In the genomic region with DNA sequence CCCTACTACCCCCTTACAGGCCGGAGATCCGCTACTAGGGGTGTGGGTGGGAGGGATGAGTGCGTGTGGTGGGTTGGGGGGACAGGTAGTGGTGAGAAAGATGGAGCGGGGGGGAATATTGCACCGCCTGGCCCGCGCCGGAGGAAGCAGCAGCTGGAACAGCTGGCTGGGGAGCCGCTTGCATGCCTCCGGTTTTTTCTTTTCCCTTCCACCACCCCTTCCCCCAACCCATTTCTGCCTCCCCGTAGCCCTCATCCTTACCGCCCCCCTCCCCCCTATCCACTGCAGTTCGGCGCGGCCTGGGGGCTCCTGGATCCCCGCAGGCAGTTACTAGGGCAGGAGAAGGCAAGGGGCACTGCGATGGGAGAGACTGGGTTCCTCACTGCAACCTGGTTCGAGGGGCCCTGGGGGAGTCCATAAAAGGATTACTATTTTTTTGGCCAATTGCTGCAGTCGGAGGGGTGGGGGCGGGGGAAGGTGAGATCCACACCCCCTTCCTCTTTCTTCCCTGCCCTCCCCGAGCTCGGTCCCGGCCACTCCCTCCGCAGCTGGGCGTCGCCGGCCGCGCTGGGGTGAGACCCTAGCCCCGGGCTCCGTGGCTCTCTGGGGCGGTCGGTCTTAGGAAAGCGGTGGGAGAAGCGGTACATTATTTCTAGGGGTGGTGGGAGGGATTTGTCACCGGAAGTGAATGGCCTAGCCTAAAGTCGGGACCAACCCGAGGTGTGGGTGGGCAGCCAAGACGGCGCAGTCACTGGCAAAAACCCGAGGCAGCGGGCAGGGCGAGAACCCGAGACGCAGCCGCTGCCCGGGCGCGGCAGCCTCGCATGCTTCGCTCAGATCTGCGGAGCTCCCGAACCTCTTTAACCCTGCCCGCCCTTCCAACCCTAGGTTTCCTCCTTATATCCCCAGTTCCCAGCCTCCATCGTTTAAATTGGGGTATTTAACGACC, we compare ENCODE assay signal across 8 cellular contexts. TPM values are rescaled to one million over a fixed set of nuclear protein-coding genes. Genes with fewer than 3 reads are reported as not detected.
A peak's percentile ranks its signal among the peaks of the same experiment; 100 is the strongest.
DNase-seq lines count a peak whose midpoint lies in the region; ATAC-seq, FAIRE-seq and TF ChIP-seq lines count a peak whose summit lies in the region.

No MANE protein-coding gene starts in this region.

- peaks cover 18% of the 10 kb centered on the region for H3K36me3 Mint-ChIP-seq in CD8-positive, alpha-beta T cell
- peaks cover 11% of the 10 kb centered on the region for H3K36me3 Mint-ChIP-seq in activated CD8-positive, alpha-beta memory T cell treated with anti-CD3 and anti-CD28 coated beads, Interleukin-2, amount 10 ng/mL, durations not matched to agents 7 days and 5 days

- H3K56ac ChIP-seq in H1 (replicated peaks; ENCODE audit: insufficient read length, low read depth, low read length), result peak overlapping the region; percentile 87
- peak overlapping the region; percentile 95 for H3K56ac ChIP-seq in mesendoderm (ENCODE audit: low read length)

- intact Hi-C loops in CD8-positive, alpha-beta T cell (cut with DNase I, micrococcal nuclease), result loop anchor here (1.0 to 5.0 kb wide), 12 partner anchors 20 to 681 kb away; partner anchors contain the start of genes CNPY3 (in 2 of the 2), RPL7L1 (in 2 of the 2), ABCC10 (in 1 of the 2) and BICRAL (in 1 of the 2)

- H3K9ac ChIP-seq in H1 (replicated peaks in 1 of 4; ENCODE audit: extremely low read depth in 1 of 4, low read depth in 3 of 4, low read length in 3 of 4) (peak overlapping the region; percentile 77 to 93 (median 85)), mesendoderm (ENCODE audit: low read length) (peak overlapping the region; percentile 89)

- H3K36me3 ChIP-seq in CD8-positive, alpha-beta T cell (ENCODE audit: insufficient read depth, low read length), result no peaks in the 10 kb centered on the region
- H3K36me3 ChIP-seq in H1 (ENCODE audit: control insufficient read depth in 2 of 4, insufficient read depth in 4 of 4, low read length in 3 of 4) (no peaks in the 10 kb centered on the region), mesendoderm (ENCODE audit: control insufficient read depth, insufficient read depth, low read length) (no peaks in the 10 kb centered on the region)

- peak overlapping the region; percentile 89 for H2BK5ac ChIP-seq in H1 (ENCODE audit: low read depth, low read length)
- peak overlapping the region; percentile 80 for H2BK5ac ChIP-seq in mesendoderm (ENCODE audit: low read length)

- FAIRE-seq in H1 (lab: Jason Lieb, UNC), result no peak

- TF ChIP-seq POLR2A in H1 (IDR thresholded peaks at IDR 0.05; ENCODE audit: control extremely low read depth in 1 of 2, low read depth in 2 of 2, low read length in 2 of 2), result peak in 1 of 2 experiments; percentile 85; a peak in 2 of 3 replicates

- H3K18ac ChIP-seq in H1 (ENCODE audit: extremely low read depth, low read length) (peak overlapping the region; percentile 72), mesendoderm (ENCODE audit: low read length) (peak overlapping the region; percentile 91)

- H3K23ac ChIP-seq in H1 (ENCODE audit: insufficient read length), result no peak overlapping the region
- peak overlapping the region; percentile 0 for H3K23ac ChIP-seq in mesendoderm (ENCODE audit: low read length)

- H4K5ac ChIP-seq in H1 (ENCODE audit: insufficient read length, low read depth, low read length) (peak overlapping the region; percentile 67), mesendoderm (ENCODE audit: low read length) (no peak overlapping the region)

- 4% methylated on average over 41 of the region's 56 CpGs; no CpG with 5 or more reads in 1 of the 2 experiments for WGBS in H1 (ENCODE audit: extremely low coverage in 1 of 2, insufficient coverage in 1 of 2, insufficient read length in 1 of 2, insufficient replicate concordance in 2 of 2, low coverage in 1 of 2, low lambda C conversion rate in 2 of 2, missing lambda C conversion rate in 1 of 2), 2 experiments
- no CpG with 5 or more reads among the region's 56 CpGs for WGBS in mesendoderm (ENCODE audit: extremely low coverage, insufficient coverage, low lambda C conversion rate)

- H2BK15ac ChIP-seq in H1 (ENCODE audit: low read length) (no peak overlapping the region), mesendoderm (replicated peaks; ENCODE audit: low read depth) (no peak overlapping the region)

- no peaks in the 10 kb centered on the region for H3K27me3 ChIP-seq in CD8-positive, alpha-beta T cell (ENCODE audit: insufficient read depth, low read length)
- H3K27me3 ChIP-seq in H1 (replicated peaks in 1 of 4; ENCODE audit: control insufficient read depth in 3 of 4, extremely low read depth in 1 of 4, insufficient read depth in 3 of 4, low read length in 3 of 4), result no peaks in the 10 kb centered on the region
- H3K27me3 ChIP-seq in mesendoderm (ENCODE audit: insufficient read depth, low read length, poor library complexity), result no peaks in the 10 kb centered on the region

- no peaks in the 10 kb centered on the region for H3K27me3 Mint-ChIP-seq in CD8-positive, alpha-beta T cell (ENCODE audit: low read depth)
- H3K27me3 Mint-ChIP-seq in activated CD8-positive, alpha-beta memory T cell treated with anti-CD3 and anti-CD28 coated beads, Interleukin-2, amount 10 ng/mL, durations not matched to agents 7 days and 5 days, result no peaks in the 10 kb centered on the region

- no peak overlapping the region for H3K14ac ChIP-seq in H1 (ENCODE audit: insufficient read length)

- no peak for TF ChIP-seq CTCF in CD8-positive, alpha-beta T cell (IDR thresholded peaks at IDR 0.05)
- no peak for TF ChIP-seq CTCF in H1 (IDR thresholded peaks at IDR 0.05; ENCODE audit: control extremely low read depth in 1 of 3, insufficient read depth in 1 of 3, low read depth in 1 of 3, low read length in 3 of 3)

- POLR2A ChIA-PET in CD8-positive, alpha-beta T cell (lab: Charles Lee), result interaction anchor here (0.7 to 7.9 kb wide), 23 partner anchors 12 to 307 kb away, joined by 3 to 372 read pairs (median 7); partner anchors contain the start of genes BICRAL, CNPY3, CUL7 and RPL7L1
- POLR2A ChIA-PET in H1 (lab: Charles Lee; ENCODE audit: partially characterized antibody), result interaction anchor here (0.9 to 17.0 kb wide), 18 partner anchors 10 to 299 kb away, joined by 3 to 277 read pairs (median 6); partner anchors contain the start of genes BICRAL, CNPY3, GNMT and PRPH2

- H2BK20ac ChIP-seq in H1 (ENCODE audit: low read length), result no peak overlapping the region

- no peak for TF ChIP-seq EP300 in H1 (IDR thresholded peaks at IDR 0.05; ENCODE audit: borderline replicate concordance in 1 of 2, low read depth in 2 of 2, low read length in 2 of 2)

- H2BK120ac ChIP-seq in H1 (replicated peaks; ENCODE audit: low read depth, low read length), result peak overlapping the region; percentile 47
- peak overlapping the region; percentile 86 for H2BK120ac ChIP-seq in mesendoderm (ENCODE audit: low read depth, low read length)

- H4K8ac ChIP-seq in H1 (ENCODE audit: extremely low read depth, insufficient read depth, low read length) (peak overlapping the region; percentile 83), mesendoderm (ENCODE audit: low read depth, low read length) (peak overlapping the region; percentile 59)

- peaks cover 13% of the 10 kb centered on the region for H3K23me2 ChIP-seq in H1 (ENCODE audit: low read depth, low read length)

- H2AK5ac ChIP-seq in H1 (ENCODE audit: low read depth, low read length) (no peak overlapping the region), mesendoderm (ENCODE audit: low read length) (no peak overlapping the region)

- H3K4me1 Mint-ChIP-seq in CD8-positive, alpha-beta T cell (ENCODE audit: low read depth), result peaks cover 32% of the 10 kb centered on the region
- H3K4me1 Mint-ChIP-seq in activated CD8-positive, alpha-beta memory T cell treated with anti-CD3 and anti-CD28 coated beads, Interleukin-2, amount 10 ng/mL, durations not matched to agents 7 days and 5 days, result peaks cover 34% of the 10 kb centered on the region

- H2BK12ac ChIP-seq in H1 (ENCODE audit: low read depth, low read length), result 0 out of 2 replicates have a peak overlapping the region, but pooled peaks have one; percentile 33

- H3K27ac ChIP-seq in CD8-positive, alpha-beta T cell (ENCODE audit: low read depth, low read length), result peak overlapping the region; percentile 86
- peak overlapping the region; percentile 68 for H3K27ac ChIP-seq in H1 (ENCODE audit: low read depth, low read length)
- H3K27ac ChIP-seq in mesendoderm (ENCODE audit: low read depth, low read length), result peak overlapping the region; percentile 99

- peak overlapping the region; percentile 99 for H3K4ac ChIP-seq in H1 (replicated peaks; ENCODE audit: insufficient read length, low read depth, low read length)
- peak overlapping the region; percentile 92 for H3K4ac ChIP-seq in mesendoderm (ENCODE audit: low read depth, low read length)

- peak overlapping the region; percentile 81 to 88 for H3K4me2 ChIP-seq in H1 (ENCODE audit: insufficient read depth in 1 of 2, low read depth in 2 of 2, low read length in 2 of 2)
- H3K4me2 ChIP-seq in mesendoderm (ENCODE audit: low read length), result peak overlapping the region; percentile 98

- peak overlapping the region; percentile 28; the same call in 1 of the 2 replicates for H2AFZ ChIP-seq in H1 (ENCODE audit: low read length)

- H3K4me3 Mint-ChIP-seq in CD8-positive, alpha-beta T cell, result peak overlapping the region; percentile 100
- H3K4me3 Mint-ChIP-seq in activated CD8-positive, alpha-beta memory T cell treated with anti-CD3 and anti-CD28 coated beads, Interleukin-2, amount 10 ng/mL, durations not matched to agents 7 days and 5 days, result peak overlapping the region; percentile 91

- ATAC-seq in CD8-positive, alpha-beta T cell, result peak; percentile 36
- peak; percentile 68 for ATAC-seq in GM19463 (IDR thresholded peaks at IDR 0.05; ENCODE audit: unreplicated experiment)
- peak; percentile 65 for ATAC-seq in activated CD8-positive, alpha-beta memory T cell treated with anti-CD3 and anti-CD28 coated beads, Interleukin-2, amount 10 ng/mL, durations not matched to agents 7 days and 5 days

- H3K79me1 ChIP-seq in H1 (ENCODE audit: low read depth, low read length), result peaks cover 8% of the 10 kb centered on the region; the same call in 1 of the 2 replicates
- peaks cover 9% of the 10 kb centered on the region for H3K79me1 ChIP-seq in mesendoderm (ENCODE audit: low read length)

- H3K9me3 Mint-ChIP-seq in CD8-positive, alpha-beta T cell, result peaks cover 12% of the 10 kb centered on the region
- H3K9me3 Mint-ChIP-seq in activated CD8-positive, alpha-beta memory T cell treated with anti-CD3 and anti-CD28 coated beads, Interleukin-2, amount 10 ng/mL, durations not matched to agents 7 days and 5 days (ENCODE audit: low read depth), result no peaks in the 10 kb centered on the region

- peaks cover 5 to 6% of the 10 kb centered on the region in 2 experiments for H4K20me1 ChIP-seq in H1 (replicated peaks in 1 of 2; ENCODE audit: control insufficient read depth in 1 of 2, insufficient read depth in 2 of 2, low read length in 2 of 2)

- CTCF ChIA-PET in CD8-positive, alpha-beta T cell (lab: Charles Lee), result interaction anchor here (1.0 to 7.8 kb wide), 7 partner anchors 17 to 133 kb away, joined by 3 to 50 read pairs (median 5); partner anchors contain the start of genes BICRAL and RPL7L1
- CTCF ChIA-PET in activated CD8-positive, alpha-beta memory T cell treated with anti-CD3 and anti-CD28 coated beads, Interleukin-2, amount 10 ng/mL, durations not matched to agents 7 days and 5 days (lab: Charles Lee), result interaction anchor here (0.7 to 6.1 kb wide), 11 partner anchors 16 to 135 kb away, joined by 3 to 42 read pairs (median 4); no protein-coding TSS in a partner anchor
- CTCF ChIA-PET in H1 (lab: Charles Lee; ENCODE audit: partially characterized antibody), result interaction anchor here (0.7 to 1.8 kb wide), 3 partner anchors 32 to 131 kb away, joined by 4 to 5 read pairs (median 4); no protein-coding TSS in a partner anchor

- H3K4me3 ChIP-seq in CD8-positive, alpha-beta T cell (ENCODE audit: low read depth, low read length), result peak overlapping the region; percentile 84
- H3K4me3 ChIP-seq in H1 (ENCODE audit: extremely low read depth in 1 of 4, insufficient read depth in 2 of 4, low read depth in 3 of 4, low read length in 4 of 4), result peak overlapping the region; percentile 66 to 99 (median 84)
- peak overlapping the region; percentile 82 for H3K4me3 ChIP-seq in mesendoderm (ENCODE audit: low read length)

- peak; percentile 74 to 91 (median 76) for DNase-seq in CD8-positive, alpha-beta T cell
- peak; percentile 90 for DNase-seq in HS-27A (ENCODE audit: low read depth)
- peak; percentile 72 for DNase-seq in NOMO-1 treated with dmso at 0.1 percent for 144 hours (lab: John Stamatoyannopoulos, UW; ENCODE audit: unreplicated experiment)
- peak; percentile 90 for DNase-seq in activated CD8-positive, alpha-beta memory T cell treated with anti-CD3 and anti-CD28 coated beads, Interleukin-2, amount 10 ng/mL, durations not matched to agents 7 days and 5 days
- peak; percentile 86 for DNase-seq in H1 (ENCODE audit: low read depth in 1 of 2, low spot score in 2 of 2)
- peak; percentile 98 for DNase-seq in mesendoderm
- DNase-seq in stimulated activated CD8-positive, alpha-beta memory T cell treated with anti-CD3 and anti-CD28 coated beads, Interleukin-12 subunit alpha, Interleukin-12 subunit beta, amount 100 ng/mL, for 24 hours (ENCODE audit: extremely low read depth), result peak; percentile 57

- peak overlapping the region; percentile 100 for H3K27ac Mint-ChIP-seq in CD8-positive, alpha-beta T cell
- H3K27ac Mint-ChIP-seq in activated CD8-positive, alpha-beta memory T cell treated with anti-CD3 and anti-CD28 coated beads, Interleukin-2, amount 10 ng/mL, durations not matched to agents 7 days and 5 days, result peak overlapping the region; percentile 100

- peak overlapping the region; percentile 92 for H4K91ac ChIP-seq in H1 (replicated peaks; ENCODE audit: insufficient read length, low read length)

- TF ChIP-seq RAD21 in H1 (IDR thresholded peaks at IDR 0.05 in 1 of 2, conservative IDR thresholded peaks at IDR 0.05 in 1 of 2; ENCODE audit: low read depth in 2 of 2, low read length in 2 of 2), result no peak

- peaks cover 36% of the 10 kb centered on the region for H3K4me1 ChIP-seq in CD8-positive, alpha-beta T cell (ENCODE audit: insufficient read depth, low read length)
- peaks cover 5 to 7% (median 6%) of the 10 kb centered on the region in 4 experiments; a peak in 6 of 7 replicates for H3K4me1 ChIP-seq in H1 (replicated peaks in 1 of 4; ENCODE audit: control insufficient read depth in 3 of 4, insufficient read depth in 4 of 4, low read length in 3 of 4)
- peaks cover 2% of the 10 kb centered on the region for H3K4me1 ChIP-seq in mesendoderm (ENCODE audit: control insufficient read depth, low read depth, low read length)

- H3K79me2 ChIP-seq in H1 (ENCODE audit: control insufficient read depth in 1 of 2, insufficient read depth in 2 of 2, low read length in 2 of 2) (peaks cover 0 to 29% of the 10 kb centered on the region in 2 experiments; a peak in 3 of 4 replicates), mesendoderm (ENCODE audit: control insufficient read depth, insufficient read depth, low read length) (peaks cover 17% of the 10 kb centered on the region)

- no peaks in the 10 kb centered on the region for H3K9me3 ChIP-seq in CD8-positive, alpha-beta T cell (ENCODE audit: low read length)
- H3K9me3 ChIP-seq in H1 (ENCODE audit: insufficient read depth in 2 of 2, low read depth in 1 of 2, low read length in 1 of 2), result no peaks in the 10 kb centered on the region

RNA-seq across cellular contexts. Expression of gene TBCC, which starts 0.8 kb away (rescaled TPM):
- 10 to 100 TPM; 70.5 to 74.1 TPM for total RNA-seq in CD8-positive, alpha-beta T cell
- 10 to 100 TPM; 29.8 to 35.5 TPM for total RNA-seq in activated CD8-positive, alpha-beta memory T cell treated with anti-CD3 and anti-CD28 coated beads, Interleukin-2, amount 10 ng/mL, durations not matched to agents 7 days and 5 days
- 25.5 and 27.3 TPM in 2 replicates for total RNA-seq in H1 (2021; fragmentation: NEBNext Ultra II Directional; extraction: Animal tissue kit (Norgen Biotek cat#: 25700))
- polyA plus RNA-seq in H1 (2011; rRNA removed), result 22.7 and 28.9 TPM in 2 replicates
- polyA plus RNA-seq in H1 (2011; cell fraction: cytosol; rRNA removed), result 24.6 TPM
- 20.6 TPM for polyA plus RNA-seq in H1 (2011; cell fraction: nucleus; rRNA removed)
- polyA plus RNA-seq in H1 (2012, experiment 1 of 2), result 22.5 to 26.8 TPM (median 24.3 TPM) in 4 replicates
- polyA plus RNA-seq in H1 (2012, experiment 2 of 2), result 31.6 TPM
- polyA plus RNA-seq in H1 (2013, experiment 1 of 2), result 21.4 TPM
- 21.0 TPM for polyA plus RNA-seq in H1 (2013, experiment 2 of 2)
- 6.4 and 12.0 TPM in 2 replicates for polyA minus RNA-seq in H1 (2011; rRNA and poly(A)+ RNA removed)
- 9.9 TPM for polyA minus RNA-seq in H1 (2011; cell fraction: cytosol; rRNA and poly(A)+ RNA removed)
- 15.3 TPM for polyA minus RNA-seq in H1 (2011; cell fraction: nucleus; rRNA and poly(A)+ RNA removed)
- polyA plus RNA-seq in mesendoderm (2013, experiment 1 of 2), result 23.2 TPM
- polyA plus RNA-seq in mesendoderm (2013, experiment 2 of 2), result 22.7 TPM

RNA-seq across cellular contexts. Expression of gene PRPH2, which starts 24.3 kb away (rescaled TPM):
- not detected for total RNA-seq in CD8-positive, alpha-beta T cell
- under 1 TPM in 1 of 2 experiments, not detected in 1; 0.07 TPM for total RNA-seq in activated CD8-positive, alpha-beta memory T cell treated with anti-CD3 and anti-CD28 coated beads, Interleukin-2, amount 10 ng/mL, durations not matched to agents 7 days and 5 days
- 0.61 and 0.65 TPM in 2 replicates for total RNA-seq in H1 (2021; fragmentation: NEBNext Ultra II Directional; extraction: Animal tissue kit (Norgen Biotek cat#: 25700))
- polyA plus RNA-seq in H1 (2011; rRNA removed), result 0.23 and 0.33 TPM in 2 replicates
- 0.44 TPM for polyA plus RNA-seq in H1 (2011; cell fraction: cytosol; rRNA removed)
- 0.56 TPM for polyA plus RNA-seq in H1 (2011; cell fraction: nucleus; rRNA removed)
- polyA plus RNA-seq in H1 (2012, experiment 1 of 2), result 0.32 to 0.58 TPM (median 0.48 TPM) in 4 replicates
- polyA plus RNA-seq in H1 (2012, experiment 2 of 2), result 0.10 TPM
- 0.51 TPM for polyA plus RNA-seq in H1 (2013, experiment 1 of 2)
- polyA plus RNA-seq in H1 (2013, experiment 2 of 2), result 0.42 TPM
- 0.73 and 1.5 TPM in 2 replicates for polyA minus RNA-seq in H1 (2011; rRNA and poly(A)+ RNA removed)
- 0.37 TPM for polyA minus RNA-seq in H1 (2011; cell fraction: cytosol; rRNA and poly(A)+ RNA removed)
- 0.30 TPM for polyA minus RNA-seq in H1 (2011; cell fraction: nucleus; rRNA and poly(A)+ RNA removed)
- 0.29 TPM for polyA plus RNA-seq in mesendoderm (2013, experiment 1 of 2)
- polyA plus RNA-seq in mesendoderm (2013, experiment 2 of 2), result 0.35 TPM

RNA-seq across cellular contexts. Expression of gene BICRAL, which starts 35.1 kb away (rescaled TPM):
- total RNA-seq in CD8-positive, alpha-beta T cell, result 10 to 100 TPM; 14.4 to 14.8 TPM
- total RNA-seq in activated CD8-positive, alpha-beta memory T cell treated with anti-CD3 and anti-CD28 coated beads, Interleukin-2, amount 10 ng/mL, durations not matched to agents 7 days and 5 days, result 10 to 100 TPM; 22.9 to 24.3 TPM
- total RNA-seq in H1 (2021; fragmentation: NEBNext Ultra II Directional; extraction: Animal tissue kit (Norgen Biotek cat#: 25700)), result 12.2 and 12.7 TPM in 2 replicates
- 6.9 and 9.4 TPM in 2 replicates for polyA plus RNA-seq in H1 (2011; rRNA removed)
- 7.6 TPM for polyA plus RNA-seq in H1 (2011; cell fraction: cytosol; rRNA removed)
- 6.5 TPM for polyA plus RNA-seq in H1 (2011; cell fraction: nucleus; rRNA removed)
- polyA plus RNA-seq in H1 (2012, experiment 1 of 2), result 4.7 to 6.8 TPM (median 5.4 TPM) in 4 replicates
- 0.54 TPM for polyA plus RNA-seq in H1 (2012, experiment 2 of 2)
- polyA plus RNA-seq in H1 (2013, experiment 1 of 2), result 5.9 TPM
- polyA plus RNA-seq in H1 (2013, experiment 2 of 2), result 5.5 TPM
- 34.5 and 34.8 TPM in 2 replicates for polyA minus RNA-seq in H1 (2011; rRNA and poly(A)+ RNA removed)
- polyA minus RNA-seq in H1 (2011; cell fraction: cytosol; rRNA and poly(A)+ RNA removed), result 11.2 TPM
- 14.8 TPM for polyA minus RNA-seq in H1 (2011; cell fraction: nucleus; rRNA and poly(A)+ RNA removed)
- polyA plus RNA-seq in mesendoderm (2013, experiment 1 of 2), result 7.6 TPM
- polyA plus RNA-seq in mesendoderm (2013, experiment 2 of 2), result 7.4 TPM

Comparison
In these comparisons a context has a peak if more than half of its experiments do, and no peak if none do; other contexts are left out.
1. Peak in every context shown above with its lines: DNase-seq, ATAC-seq, H3K4me3 ChIP-seq and H3K27ac ChIP-seq.